In the genomic region with DNA sequence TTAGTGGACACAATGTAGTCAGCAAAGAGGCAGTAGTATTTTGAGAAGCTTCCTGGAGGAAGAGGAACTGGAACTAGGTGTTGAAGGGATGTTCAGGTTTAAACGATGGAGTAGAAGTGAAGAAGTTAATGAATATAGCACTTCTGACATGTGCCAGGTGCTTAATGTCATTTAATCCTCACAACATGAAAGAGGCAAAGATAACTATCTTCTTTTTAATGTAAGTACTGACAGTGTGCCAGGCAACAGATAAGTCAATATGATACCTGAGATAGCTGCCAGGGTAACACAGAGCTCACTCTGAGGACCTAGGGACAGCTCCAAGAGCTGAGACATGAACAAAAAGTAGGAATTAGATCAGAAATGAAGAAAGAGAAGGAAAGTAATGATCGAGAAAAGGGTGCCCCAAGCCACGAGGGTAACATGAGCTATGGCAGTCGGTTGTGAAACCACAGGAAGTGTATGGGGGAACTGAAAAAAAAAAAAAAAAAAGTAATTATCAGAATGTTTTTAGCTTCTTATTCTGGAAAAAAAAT, we compare ENCODE assay signal across 8 cellular contexts.
DNase-seq lines count a peak whose midpoint lies in the region; ATAC-seq, FAIRE-seq and TF ChIP-seq lines count a peak whose summit lies in the region.

No MANE protein-coding gene starts in this region.

- no peak overlapping the region for H2AFZ ChIP-seq in GM23338

- H3K4me1 Mint-ChIP-seq in activated T-helper 2 cell treated with anti-CD3 and anti-CD28 coated beads, Interferon-gamma antibody, Interleukin-2, Interleukin-4, amounts not matched to agents 10 μg/mL and 5 μg/mL and 100 μg/mL, durations not matched to agents 14 hours and 24 hours and 36 hours (ENCODE audit: low read depth): peaks cover 26% of the 10 kb centered on the region
- peaks cover 8% of the 10 kb centered on the region for H3K4me1 Mint-ChIP-seq in GM23338

- H3K79me2 ChIP-seq in GM23338 (replicated peaks; ENCODE audit: insufficient read depth): no peaks in the 10 kb centered on the region

- H3K4me1 ChIP-seq in GM23338 (ENCODE audit: insufficient read depth) (no peaks in the 10 kb centered on the region), suprapubic skin (peaks cover 4% of the 10 kb centered on the region)

- H3K36me3 ChIP-seq in GM23338 (ENCODE audit: insufficient read depth): no peaks in the 10 kb centered on the region
- no peaks in the 10 kb centered on the region for H3K36me3 ChIP-seq in suprapubic skin

- no peaks in the 10 kb centered on the region for H3K9me3 ChIP-seq in suprapubic skin

- TF ChIP-seq POLR2A in GM12891 (IDR thresholded peaks at IDR 0.05; ENCODE audit: low read depth, low read length): no peak
- no peak for TF ChIP-seq POLR2A in suprapubic skin (IDR thresholded peaks at IDR 0.05)

- WGBS in suprapubic skin: 47% methylated on average over 4 of the region's 4 CpGs

- H4K20me1 ChIP-seq in GM23338 (replicated peaks; ENCODE audit: insufficient read depth): no peaks in the 10 kb centered on the region

- peak; percentile 16 for FAIRE-seq in GM12891 (lab: Jason Lieb, UNC)

- no peaks in the 10 kb centered on the region for H3K27me3 Mint-ChIP-seq in activated T-helper 2 cell treated with anti-CD3 and anti-CD28 coated beads, Interferon-gamma antibody, Interleukin-2, Interleukin-4, amounts not matched to agents 10 μg/mL and 5 μg/mL and 100 μg/mL, durations not matched to agents 14 hours and 24 hours and 36 hours (ENCODE audit: low read depth)
- H3K27me3 Mint-ChIP-seq in GM23338 (ENCODE audit: insufficient read depth, low read depth, poor library complexity): peaks cover 4% of the 10 kb centered on the region

- H3K27ac ChIP-seq in GM23338 (ENCODE audit: low read depth) (no peak overlapping the region), suprapubic skin (no peak overlapping the region)

- no peak for DNase-seq in GM12891 (ENCODE audit: insufficient read length, low spot score)
- DNase-seq in LNCaP clone FGC (ENCODE audit: low read depth): peak; percentile 66
- no peak for DNase-seq in activated T-helper 2 cell treated with anti-CD3 and anti-CD28 coated beads, Interferon-gamma antibody, Interleukin-2, Interleukin-4, amounts not matched to agents 10 μg/mL and 5 μg/mL and 100 μg/mL, durations not matched to agents 14 hours and 24 hours and 36 hours (ENCODE audit: low spot score)
- DNase-seq in HT-29 (ENCODE audit: low spot score): no peak
- no peak for DNase-seq in activated CD8-positive, alpha-beta memory T cell treated with anti-CD3 and anti-CD28 coated beads, Interleukin-2, amount 50 U/mL, for 48 hours
- no peak for DNase-seq in GM23338 (ENCODE audit: low spot score)
- DNase-seq in suprapubic skin (ENCODE audit: low spot score in 2 of 2): no peak

- peak overlapping the region; percentile 34 for H3K4me3 Mint-ChIP-seq in activated T-helper 2 cell treated with anti-CD3 and anti-CD28 coated beads, Interferon-gamma antibody, Interleukin-2, Interleukin-4, amounts not matched to agents 10 μg/mL and 5 μg/mL and 100 μg/mL, durations not matched to agents 14 hours and 24 hours and 36 hours (ENCODE audit: low read depth)
- no peak overlapping the region for H3K4me3 Mint-ChIP-seq in GM23338

- peak overlapping the region; percentile 51 for H3K27ac Mint-ChIP-seq in activated T-helper 2 cell treated with anti-CD3 and anti-CD28 coated beads, Interferon-gamma antibody, Interleukin-2, Interleukin-4, amounts not matched to agents 10 μg/mL and 5 μg/mL and 100 μg/mL, durations not matched to agents 14 hours and 24 hours and 36 hours
- H3K27ac Mint-ChIP-seq in GM23338: no peak overlapping the region

- intact Hi-C loops in activated T-helper 2 cell treated with anti-CD3 and anti-CD28 coated beads, Interferon-gamma antibody, Interleukin-2, Interleukin-4, amounts not matched to agents 10 μg/mL and 5 μg/mL and 100 μg/mL, durations not matched to agents 14 hours and 24 hours and 36 hours (cut with micrococcal nuclease): no loop called here

- no peaks in the 10 kb centered on the region for H3K27me3 ChIP-seq in GM23338 (ENCODE audit: insufficient read depth)
- H3K27me3 ChIP-seq in suprapubic skin: peaks cover 7% of the 10 kb centered on the region

- H3K4me2 ChIP-seq in GM23338: no peak overlapping the region

- TF ChIP-seq CTCF in LNCaP clone FGC (IDR thresholded peaks at IDR 0.05; ENCODE audit: control insufficient read depth, extremely low read depth, insufficient read depth) (no peak), GM23338 (conservative IDR thresholded peaks at IDR 0.05; ENCODE audit: low read depth in 2 of 2) (no peak), suprapubic skin (IDR thresholded peaks at IDR 0.05) (no peak)

- H3K9me2 ChIP-seq in GM23338 (ENCODE audit: insufficient read depth): peaks cover 7% of the 10 kb centered on the region; the same call in 1 of the 2 replicates

- peaks cover 11% of the 10 kb centered on the region for H3K36me3 Mint-ChIP-seq in activated T-helper 2 cell treated with anti-CD3 and anti-CD28 coated beads, Interferon-gamma antibody, Interleukin-2, Interleukin-4, amounts not matched to agents 10 μg/mL and 5 μg/mL and 100 μg/mL, durations not matched to agents 14 hours and 24 hours and 36 hours (ENCODE audit: low read depth)
- H3K36me3 Mint-ChIP-seq in GM23338 (ENCODE audit: low read depth): peaks cover 6% of the 10 kb centered on the region; the same call in 1 of the 3 replicates

- no peaks in the 10 kb centered on the region for H3K9me3 Mint-ChIP-seq in activated T-helper 2 cell treated with anti-CD3 and anti-CD28 coated beads, Interferon-gamma antibody, Interleukin-2, Interleukin-4, amounts not matched to agents 10 μg/mL and 5 μg/mL and 100 μg/mL, durations not matched to agents 14 hours and 24 hours and 36 hours
- peaks cover 2% of the 10 kb centered on the region for H3K9me3 Mint-ChIP-seq in GM23338

- no peak for TF ChIP-seq EP300 in suprapubic skin (IDR thresholded peaks at IDR 0.05)

- H3F3A ChIP-seq in GM23338 (replicated peaks; ENCODE audit: low read depth): no peaks in the 10 kb centered on the region

- H3K4me3 ChIP-seq in LNCaP clone FGC (ENCODE audit: low read depth, low read length) (no peak overlapping the region), GM23338 (no peak overlapping the region), suprapubic skin (no peak overlapping the region)

- peak; percentile 74 for ATAC-seq in GM21529 (IDR thresholded peaks at IDR 0.05; ENCODE audit: unreplicated experiment)
- no peak for ATAC-seq in GM23338

TF ChIP-seq in GM12891, 5 proteins besides CTCF, POLR2A, EP300 and RAD21:
- peak; percentile 79 for TF ChIP-seq SPI1 (IDR thresholded peaks at IDR 0.05; ENCODE audit: low read depth, low read length)
- TF ChIP-seq PAX5 (IDR thresholded peaks at IDR 0.05; ENCODE audit: insufficient read depth, low read length, severe bottlenecking): no peak
- TF ChIP-seq POLR2AphosphoS5 (IDR thresholded peaks at IDR 0.05; ENCODE audit: low read depth, low read length): no peak

TF ChIP-seq in GM23338, 12 proteins besides CTCF, POLR2A, EP300 and RAD21 (continues in another document):
- TF ChIP-seq POLR2AphosphoS5 (IDR thresholded peaks at IDR 0.05; ENCODE audit: low read depth): no peak
- no peak for TF ChIP-seq STAT1 (IDR thresholded peaks at IDR 0.05; ENCODE audit: unreplicated experiment)
- no peak for TF ChIP-seq ZNF331 (CRISPR knock-in tag; IDR thresholded peaks at IDR 0.05; ENCODE audit: low read depth)
- TF ChIP-seq EZH2 (IDR thresholded peaks at IDR 0.05; ENCODE audit: low read depth, unreplicated experiment): no peak
- TF ChIP-seq EZH2phosphoT487 (IDR thresholded peaks at IDR 0.05; ENCODE audit: unreplicated experiment): no peak
- TF ChIP-seq, protein P1, sequence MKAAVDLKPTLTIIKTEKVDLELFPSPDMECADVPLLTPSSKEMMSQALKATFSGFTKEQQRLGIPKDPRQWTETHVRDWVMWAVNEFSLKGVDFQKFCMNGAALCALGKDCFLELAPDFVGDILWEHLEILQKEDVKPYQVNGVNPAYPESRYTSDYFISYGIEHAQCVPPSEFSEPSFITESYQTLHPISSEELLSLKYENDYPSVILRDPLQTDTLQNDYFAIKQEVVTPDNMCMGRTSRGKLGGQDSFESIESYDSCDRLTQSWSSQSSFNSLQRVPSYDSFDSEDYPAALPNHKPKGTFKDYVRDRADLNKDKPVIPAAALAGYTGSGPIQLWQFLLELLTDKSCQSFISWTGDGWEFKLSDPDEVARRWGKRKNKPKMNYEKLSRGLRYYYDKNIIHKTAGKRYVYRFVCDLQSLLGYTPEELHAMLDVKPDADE (IDR thresholded peaks at IDR 0.05): no peak
- no peak for TF ChIP-seq JUNB (IDR thresholded peaks at IDR 0.05; ENCODE audit: unreplicated experiment)
